In genomic region chrX:133134282-133134681, GRCh38 we compare ENCODE assay signal across 2 cellular contexts.
TF ChIP-seq lines count a peak whose summit lies in the region.

No MANE protein-coding gene starts in this region.

TF ChIP-seq in A549, 52 proteins besides CTCF, POLR2A, EP300 and RAD21 (continued from another document):
- TF ChIP-seq, protein P1, sequence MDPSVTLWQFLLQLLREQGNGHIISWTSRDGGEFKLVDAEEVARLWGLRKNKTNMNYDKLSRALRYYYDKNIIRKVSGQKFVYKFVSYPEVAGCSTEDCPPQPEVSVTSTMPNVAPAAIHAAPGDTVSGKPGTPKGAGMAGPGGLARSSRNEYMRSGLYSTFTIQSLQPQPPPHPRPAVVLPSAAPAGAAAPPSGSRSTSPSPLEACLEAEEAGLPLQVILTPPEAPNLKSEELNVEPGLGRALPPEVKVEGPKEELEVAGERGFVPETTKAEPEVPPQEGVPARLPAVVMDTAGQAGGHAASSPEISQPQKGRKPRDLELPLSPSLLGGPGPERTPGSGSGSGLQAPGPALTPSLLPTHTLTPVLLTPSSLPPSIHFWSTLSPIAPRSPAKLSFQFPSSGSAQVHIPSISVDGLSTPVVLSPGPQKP (IDR thresholded peaks at IDR 0.05; ENCODE audit: low read depth, low read length) = no peak
- TF ChIP-seq KDM5A (IDR thresholded peaks at IDR 0.05) (no peak), ZSCAN20 (CRISPR knock-in tag; IDR thresholded peaks at IDR 0.05) (no peak), CHD2 (IDR thresholded peaks at IDR 0.05; ENCODE audit: low read length, partially characterized antibody) (no peak), HEYL (CRISPR knock-in tag; IDR thresholded peaks at IDR 0.05) (no peak), HDAC2 (IDR thresholded peaks at IDR 0.05) (no peak), RFX5 (IDR thresholded peaks at IDR 0.05) (no peak), EHF (CRISPR knock-in tag; IDR thresholded peaks at IDR 0.05) (no peak), ZC3H11A (IDR thresholded peaks at IDR 0.05) (no peak), JUNB (IDR thresholded peaks at IDR 0.05) (no peak), TFCP2L1 (CRISPR knock-in tag; IDR thresholded peaks at IDR 0.05) (no peak), HOXB5 (CRISPR knock-in tag; IDR thresholded peaks at IDR 0.05) (no peak), TP53 (CRISPR knock-in tag; IDR thresholded peaks at IDR 0.05) (no peak), CBX8 (IDR thresholded peaks at IDR 0.05) (no peak), ZNF302 (CRISPR knock-in tag; IDR thresholded peaks at IDR 0.05) (no peak)
- TF ChIP-seq, protein P2, sequence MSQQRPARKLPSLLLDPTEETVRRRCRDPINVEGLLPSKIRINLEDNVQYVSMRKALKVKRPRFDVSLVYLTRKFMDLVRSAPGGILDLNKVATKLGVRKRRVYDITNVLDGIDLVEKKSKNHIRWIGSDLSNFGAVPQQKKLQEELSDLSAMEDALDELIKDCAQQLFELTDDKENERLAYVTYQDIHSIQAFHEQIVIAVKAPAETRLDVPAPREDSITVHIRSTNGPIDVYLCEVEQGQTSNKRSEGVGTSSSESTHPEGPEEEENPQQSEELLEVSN (IDR thresholded peaks at IDR 0.05; ENCODE audit: borderline replicate concordance, low read depth) = no peak

TF ChIP-seq in K562, 482 proteins besides CTCF, POLR2A, EP300 and RAD21 (continued from another document):
- TF ChIP-seq ZMIZ1 (IDR thresholded peaks at IDR 0.05; ENCODE audit: low read depth in 2 of 2, low read length in 2 of 2) = no peak
- peak; percentile 30; the same call in 1 of the 2 replicates for TF ChIP-seq ATF7 (IDR thresholded peaks at IDR 0.05)
- no peak for TF ChIP-seq NELFE (IDR thresholded peaks at IDR 0.05; ENCODE audit: insufficient read depth, insufficient read length)
- TF ChIP-seq ZBTB43 (CRISPR knock-in tag; IDR thresholded peaks at IDR 0.05) = no peak
- TF ChIP-seq PCBP2 (IDR thresholded peaks at IDR 0.05; ENCODE audit: low read depth, low read length, poor library complexity, severe bottlenecking) = no peak
- TF ChIP-seq PHTF2 (CRISPR knock-in tag; IDR thresholded peaks at IDR 0.05) = no peak
- TF ChIP-seq ZNF184 (CRISPR knock-in tag; IDR thresholded peaks at IDR 0.05) = no peak
- no peak for TF ChIP-seq ADNP (tag; IDR thresholded peaks at IDR 0.05)
- TF ChIP-seq ARNT (IDR thresholded peaks at IDR 0.05) = no peak
- no peak for TF ChIP-seq ZNF75A (CRISPR knock-in tag; IDR thresholded peaks at IDR 0.05)
- 0 out of 2 replicates have a peak, but pooled peaks have one; percentile 30 for TF ChIP-seq JUND (IDR thresholded peaks at IDR 0.05; ENCODE audit: borderline replicate concordance, low read depth, low read length)
- peak; percentile 15; the same call in 1 of the 3 replicates for TF ChIP-seq JUND (tag; IDR thresholded peaks at IDR 0.05; ENCODE audit: borderline replicate concordance, low read depth, low read length)
- TF ChIP-seq SMARCC2 (IDR thresholded peaks at IDR 0.05; ENCODE audit: low read depth) = no peak
- TF ChIP-seq ZNF280A (IDR thresholded peaks at IDR 0.05; ENCODE audit: low read depth, partially characterized antibody) = no peak
